10 cellular contexts compared by ENCODE assay signal in genomic region chr2:100394111-100394641, GRCh38. TPM values are rescaled to one million over a fixed set of nuclear protein-coding genes. Genes with fewer than 3 reads are reported as not detected.
A peak's percentile ranks its signal among the peaks of the same experiment; 100 is the strongest.
DNase-seq lines count a peak whose midpoint lies in the region; ATAC-seq and TF ChIP-seq lines count a peak whose summit lies in the region.
"Had no signal": no experiment of that assay in that cellular context is flagged by ENCODE, and none has a peak within 500 bp of the region (broad histone marks: within the 10 kb centered on the region; RNA-seq: fewer than 3 reads in every experiment).

No MANE protein-coding gene starts in this region.

- no peaks in the 10 kb centered on the region for H3K4me1 ChIP-seq in SK-N-SH (ENCODE audit: control insufficient read depth in 1 of 2, insufficient read depth in 2 of 2, low read depth in 1 of 2, low read length in 1 of 2)
- H3K4me1 ChIP-seq in upper lobe of left lung = no peaks in the 10 kb centered on the region

- H2AFZ ChIP-seq in SK-N-SH (ENCODE audit: low read depth) = no peak overlapping the region

- ATAC-seq in SK-N-SH treated with all-trans-retinoic acid at 6 μM for 48 hours = no peak
- peak; percentile 54 for ATAC-seq in GM21723 (IDR thresholded peaks at IDR 0.05; ENCODE audit: unreplicated experiment)
- peak; percentile 39 for ATAC-seq in HG03469 (IDR thresholded peaks at IDR 0.05; ENCODE audit: unreplicated experiment)
- ATAC-seq in upper lobe of left lung (ENCODE audit: low FRiP score in 2 of 2) = no peak

- POLR2A ChIA-PET in SK-N-SH (lab: Yijun Ruan, JAX) = no interaction called here

- peak; percentile 5 for DNase-seq in SK-N-SH
- peak; percentile 57 for DNase-seq in renal cortical epithelial cell (ENCODE audit: low read depth)
- DNase-seq in DMS 273 (lab: John Stamatoyannopoulos, UW; ENCODE audit: unreplicated experiment) = no peak
- no peak for DNase-seq in upper lobe of left lung
- DNase-seq in SHP77 treated with DMSO at 0.1 percent for 48 hours (lab: John Stamatoyannopoulos, UW) = no peak
- DNase-seq: activated naive CD4-positive, alpha-beta T cell treated with Interleukin-2 at 50 U/mL for 16 hours had no signal

- H4K20me1 ChIP-seq in SK-N-SH (ENCODE audit: insufficient read depth) = no peaks in the 10 kb centered on the region

- H3K4me2 ChIP-seq in SK-N-SH = no peak overlapping the region

- H3K9me3 ChIP-seq in SK-N-SH (no peaks in the 10 kb centered on the region), upper lobe of left lung (no peaks in the 10 kb centered on the region)

- H3F3A ChIP-seq in SK-N-SH (replicated peaks; ENCODE audit: insufficient read depth) = no peaks in the 10 kb centered on the region

- no peak overlapping the region for H3K27ac ChIP-seq in SK-N-SH (ENCODE audit: low read depth in 2 of 2, low read length in 1 of 2)
- no peak overlapping the region for H3K27ac ChIP-seq in upper lobe of left lung

- no peak for TF ChIP-seq CTCF in SK-N-SH (IDR thresholded peaks at IDR 0.05)
- no peak for TF ChIP-seq CTCF in upper lobe of left lung (IDR thresholded peaks at IDR 0.05)

- CTCF ChIA-PET in SK-N-SH (lab: Yijun Ruan, JAX) = interaction anchor here (1.1 kb wide), 1 partner anchor 13 kb away, joined by 5 read pairs; no protein-coding TSS in a partner anchor

- H3K27me3 ChIP-seq in SK-N-SH (ENCODE audit: insufficient read depth) (no peaks in the 10 kb centered on the region), upper lobe of left lung (no peaks in the 10 kb centered on the region)

- H3K4me3 ChIP-seq in SK-N-SH (ENCODE audit: low read depth in 2 of 2, low read length in 1 of 2) (no peak overlapping the region), upper lobe of left lung (no peak overlapping the region)

- H3K9ac ChIP-seq in SK-N-SH = no peak overlapping the region

- TF ChIP-seq RAD21 in SK-N-SH (IDR thresholded peaks at IDR 0.05; ENCODE audit: low read length) = no peak

- 88% methylated on average over 11 of the region's 12 CpGs for WGBS in SK-N-SH (ENCODE audit: low lambda C conversion rate)
- 93 to 94% methylated on average over 12 of the region's 12 CpGs for WGBS in upper lobe of left lung, 2 donors

- no peak for TF ChIP-seq POLR2A in upper lobe of left lung (IDR thresholded peaks at IDR 0.05)

- H3K79me2 ChIP-seq in SK-N-SH (ENCODE audit: insufficient read depth) = no peaks in the 10 kb centered on the region

- TF ChIP-seq EP300 in SK-N-SH (IDR thresholded peaks at IDR 0.05; ENCODE audit: borderline replicate concordance in 1 of 2, low read depth in 1 of 2, low read length in 1 of 2) = no peak
- TF ChIP-seq EP300 in upper lobe of left lung (IDR thresholded peaks at IDR 0.05) = no peak

- H3K36me3 ChIP-seq in SK-N-SH (replicated peaks in 1 of 2; ENCODE audit: control insufficient read depth in 1 of 2, insufficient read depth in 2 of 2, low read length in 1 of 2) = peaks cover 0 to 34% of the 10 kb centered on the region in 2 experiments
- H3K36me3 ChIP-seq in upper lobe of left lung = peaks cover 0 to 51% (median 16%) of the 10 kb centered on the region in 4 donors

- no peaks in the 10 kb centered on the region for H3K9me2 ChIP-seq in SK-N-SH

TF ChIP-seq in SK-N-SH, 30 proteins besides CTCF, POLR2A, EP300 and RAD21 (continues in another document):
- TF ChIP-seq RFX5 (IDR thresholded peaks at IDR 0.05; ENCODE audit: low read length) (no peak), RCOR1 (IDR thresholded peaks at IDR 0.05; ENCODE audit: low read length) (no peak), PBX3 (IDR thresholded peaks at IDR 0.05) (no peak), TEAD4 (IDR thresholded peaks at IDR 0.05; ENCODE audit: borderline replicate concordance, insufficient read depth) (no peak), POLR2AphosphoS5 (IDR thresholded peaks at IDR 0.05; ENCODE audit: low read depth, low read length) (no peak), GATA2 (CRISPR knock-in tag; IDR thresholded peaks at IDR 0.05) (no peak), YY1 (IDR thresholded peaks at IDR 0.05; ENCODE audit: low read depth) (no peak), NFIC (IDR thresholded peaks at IDR 0.05; ENCODE audit: borderline replicate concordance) (no peak), IRF3 (IDR thresholded peaks at IDR 0.05; ENCODE audit: low read depth, low read length) (no peak), SIN3A (IDR thresholded peaks at IDR 0.05; ENCODE audit: borderline replicate concordance, low read depth, low read length) (no peak), MXI1 (IDR thresholded peaks at IDR 0.05; ENCODE audit: low read depth, low read length) (no peak), CHD2 (IDR thresholded peaks at IDR 0.05; ENCODE audit: low read length, partially characterized antibody) (no peak)

TF ChIP-seq in SK-N-SH treated with all-trans-retinoic acid at 6 μM for 48 hours, 23 proteins besides CTCF, POLR2A, EP300 and RAD21:
- TF ChIP-seq TCF4 (CRISPR knock-in tag; IDR thresholded peaks at IDR 0.05; ENCODE audit: borderline replicate concordance) = no peak
- TF ChIP-seq SNAI2 (CRISPR knock-in tag; IDR thresholded peaks at IDR 0.05) = no peak
- TF ChIP-seq TSHZ2 (CRISPR knock-in tag; IDR thresholded peaks at IDR 0.05) = no peak

RNA-seq across cellular contexts. Expression of gene CHST10, which starts 23.3 kb away (rescaled TPM):
- polyA plus RNA-seq in SK-N-SH (2012; rRNA removed) = 17.6 and 20.0 TPM in 2 replicates
- 13.6 and 16.4 TPM in 2 replicates for polyA plus RNA-seq in SK-N-SH (2012; cell fraction: cytosol; rRNA removed)
- polyA plus RNA-seq in SK-N-SH (2012; cell fraction: nucleus; rRNA removed) = 14.5 and 20.3 TPM in 2 replicates
- 11.3 and 18.2 TPM in 2 replicates for total RNA-seq in renal cortical epithelial cell
- total RNA-seq in upper lobe of left lung = 10 to 100 TPM in 1 of 6 donors, 1 to 10 TPM in 5; 2.1 to 14.7 (median 7.9) TPM
- total RNA-seq: HT-29 had no signal

Comparison
In these comparisons a context has a peak if more than half of its experiments do, and no peak if none do; other contexts are left out.
1. DNase-seq: peak in SK-N-SH (single experiment) and renal cortical epithelial cell (single experiment); none in DMS 273 (single experiment), upper lobe of left lung (0 of 2) and SHP77 treated with DMSO at 0.1 percent for 48 hours (single experiment).
2. ATAC-seq: peak in GM21723 (single experiment) and HG03469 (single experiment); none in SK-N-SH treated with all-trans-retinoic acid at 6 μM for 48 hours (single experiment) and upper lobe of left lung (0 of 2).